ENCODE assay signal across 1 cellular context in the genomic region with DNA sequence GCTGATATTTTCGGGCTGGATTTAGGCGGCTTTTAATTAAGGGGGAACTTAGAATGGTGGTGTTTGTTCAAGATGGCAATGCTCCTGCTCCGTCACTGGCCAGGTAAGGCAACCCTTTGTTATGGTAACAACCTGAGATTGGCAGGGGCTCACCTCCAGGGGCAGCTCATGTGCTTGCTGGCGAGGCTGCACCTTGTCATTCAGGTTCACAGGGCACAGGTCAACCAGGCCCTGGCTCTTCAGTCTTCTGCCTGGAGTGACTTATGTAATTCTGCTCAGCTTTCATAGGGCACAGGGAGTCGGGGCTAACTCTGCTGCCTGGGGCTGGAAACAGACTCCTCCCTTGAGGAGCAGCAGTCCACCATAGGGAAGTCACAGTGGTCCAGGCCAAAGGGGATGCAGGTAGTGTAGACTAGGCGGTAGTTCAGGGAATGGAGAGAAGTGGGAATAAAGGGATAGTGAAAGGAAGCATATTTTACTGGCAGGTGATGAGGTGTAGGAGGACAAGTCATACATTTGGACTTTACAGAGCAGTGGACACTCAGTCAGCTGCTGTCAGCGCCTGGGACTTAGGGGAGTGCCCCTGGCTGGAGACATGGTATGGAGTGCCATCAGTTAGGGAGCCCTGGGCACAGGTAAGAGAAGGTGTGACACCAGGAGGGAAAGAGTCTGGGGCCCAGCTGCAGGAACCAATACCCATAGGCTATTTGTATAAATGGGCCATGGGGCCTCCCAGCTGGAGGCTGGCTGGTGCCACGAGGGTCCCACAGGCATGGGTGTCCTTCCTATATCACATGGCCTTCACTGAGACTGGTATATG.
TF ChIP-seq lines count a peak whose summit lies in the region.

No MANE protein-coding gene starts in this region.

TF ChIP-seq in WTC11, 78 proteins besides CTCF, POLR2A, EP300 and RAD21 (continued from another document):
- TF ChIP-seq, protein P1, sequence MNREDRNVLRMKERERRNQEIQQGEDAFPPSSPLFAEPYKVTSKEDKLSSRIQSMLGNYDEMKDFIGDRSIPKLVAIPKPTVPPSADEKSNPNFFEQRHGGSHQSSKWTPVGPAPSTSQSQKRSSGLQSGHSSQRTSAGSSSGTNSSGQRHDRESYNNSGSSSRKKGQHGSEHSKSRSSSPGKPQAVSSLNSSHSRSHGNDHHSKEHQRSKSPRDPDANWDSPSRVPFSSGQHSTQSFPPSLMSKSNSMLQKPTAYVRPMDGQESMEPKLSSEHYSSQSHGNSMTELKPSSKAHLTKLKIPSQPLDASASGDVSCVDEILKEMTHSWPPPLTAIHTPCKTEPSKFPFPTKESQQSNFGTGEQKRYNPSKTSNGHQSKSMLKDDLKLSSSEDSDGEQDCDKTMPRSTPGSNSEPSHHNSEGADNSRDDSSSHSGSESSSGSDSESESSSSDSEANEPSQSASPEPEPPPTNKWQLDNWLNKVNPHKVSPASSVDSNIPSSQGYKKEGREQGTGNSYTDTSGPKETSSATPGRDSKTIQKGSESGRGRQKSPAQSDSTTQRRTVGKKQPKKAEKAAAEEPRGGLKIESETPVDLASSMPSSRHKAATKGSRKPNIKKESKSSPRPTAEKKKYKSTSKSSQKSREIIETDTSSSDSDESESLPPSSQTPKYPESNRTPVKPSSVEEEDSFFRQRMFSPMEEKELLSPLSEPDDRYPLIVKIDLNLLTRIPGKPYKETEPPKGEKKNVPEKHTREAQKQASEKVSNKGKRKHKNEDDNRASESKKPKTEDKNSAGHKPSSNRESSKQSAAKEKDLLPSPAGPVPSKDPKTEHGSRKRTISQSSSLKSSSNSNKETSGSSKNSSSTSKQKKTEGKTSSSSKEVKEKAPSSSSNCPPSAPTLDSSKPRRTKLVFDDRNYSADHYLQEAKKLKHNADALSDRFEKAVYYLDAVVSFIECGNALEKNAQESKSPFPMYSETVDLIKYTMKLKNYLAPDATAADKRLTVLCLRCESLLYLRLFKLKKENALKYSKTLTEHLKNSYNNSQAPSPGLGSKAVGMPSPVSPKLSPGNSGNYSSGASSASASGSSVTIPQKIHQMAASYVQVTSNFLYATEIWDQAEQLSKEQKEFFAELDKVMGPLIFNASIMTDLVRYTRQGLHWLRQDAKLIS (CRISPR knock-in tag; IDR thresholded peaks at IDR 0.05; ENCODE audit: borderline replicate concordance): no peak
- TF ChIP-seq ZNF671 (CRISPR knock-in tag; IDR thresholded peaks at IDR 0.05) (no peak), EMX1 (CRISPR knock-in tag; IDR thresholded peaks at IDR 0.05) (no peak), JAZF1 (CRISPR knock-in tag; IDR thresholded peaks at IDR 0.05) (no peak), MXD4 (CRISPR knock-in tag; IDR thresholded peaks at IDR 0.05; ENCODE audit: borderline replicate concordance) (no peak), CREM (CRISPR knock-in tag; IDR thresholded peaks at IDR 0.05) (no peak)
- TF ChIP-seq, protein P2, sequence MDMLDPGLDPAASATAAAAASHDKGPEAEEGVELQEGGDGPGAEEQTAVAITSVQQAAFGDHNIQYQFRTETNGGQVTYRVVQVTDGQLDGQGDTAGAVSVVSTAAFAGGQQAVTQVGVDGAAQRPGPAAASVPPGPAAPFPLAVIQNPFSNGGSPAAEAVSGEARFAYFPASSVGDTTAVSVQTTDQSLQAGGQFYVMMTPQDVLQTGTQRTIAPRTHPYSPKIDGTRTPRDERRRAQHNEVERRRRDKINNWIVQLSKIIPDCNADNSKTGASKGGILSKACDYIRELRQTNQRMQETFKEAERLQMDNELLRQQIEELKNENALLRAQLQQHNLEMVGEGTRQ (CRISPR knock-in tag; IDR thresholded peaks at IDR 0.05): no peak
- TF ChIP-seq, protein P3, sequence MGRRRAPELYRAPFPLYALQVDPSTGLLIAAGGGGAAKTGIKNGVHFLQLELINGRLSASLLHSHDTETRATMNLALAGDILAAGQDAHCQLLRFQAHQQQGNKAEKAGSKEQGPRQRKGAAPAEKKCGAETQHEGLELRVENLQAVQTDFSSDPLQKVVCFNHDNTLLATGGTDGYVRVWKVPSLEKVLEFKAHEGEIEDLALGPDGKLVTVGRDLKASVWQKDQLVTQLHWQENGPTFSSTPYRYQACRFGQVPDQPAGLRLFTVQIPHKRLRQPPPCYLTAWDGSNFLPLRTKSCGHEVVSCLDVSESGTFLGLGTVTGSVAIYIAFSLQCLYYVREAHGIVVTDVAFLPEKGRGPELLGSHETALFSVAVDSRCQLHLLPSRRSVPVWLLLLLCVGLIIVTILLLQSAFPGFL (CRISPR knock-in tag; IDR thresholded peaks at IDR 0.05; ENCODE audit: borderline replicate concordance): no peak
- TF ChIP-seq, protein P4, sequence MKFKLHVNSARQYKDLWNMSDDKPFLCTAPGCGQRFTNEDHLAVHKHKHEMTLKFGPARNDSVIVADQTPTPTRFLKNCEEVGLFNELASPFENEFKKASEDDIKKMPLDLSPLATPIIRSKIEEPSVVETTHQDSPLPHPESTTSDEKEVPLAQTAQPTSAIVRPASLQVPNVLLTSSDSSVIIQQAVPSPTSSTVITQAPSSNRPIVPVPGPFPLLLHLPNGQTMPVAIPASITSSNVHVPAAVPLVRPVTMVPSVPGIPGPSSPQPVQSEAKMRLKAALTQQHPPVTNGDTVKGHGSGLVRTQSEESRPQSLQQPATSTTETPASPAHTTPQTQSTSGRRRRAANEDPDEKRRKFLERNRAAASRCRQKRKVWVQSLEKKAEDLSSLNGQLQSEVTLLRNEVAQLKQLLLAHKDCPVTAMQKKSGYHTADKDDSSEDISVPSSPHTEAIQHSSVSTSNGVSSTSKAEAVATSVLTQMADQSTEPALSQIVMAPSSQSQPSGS (CRISPR knock-in tag; IDR thresholded peaks at IDR 0.05; ENCODE audit: borderline replicate concordance, low read depth): no peak
- TF ChIP-seq, protein P5, sequence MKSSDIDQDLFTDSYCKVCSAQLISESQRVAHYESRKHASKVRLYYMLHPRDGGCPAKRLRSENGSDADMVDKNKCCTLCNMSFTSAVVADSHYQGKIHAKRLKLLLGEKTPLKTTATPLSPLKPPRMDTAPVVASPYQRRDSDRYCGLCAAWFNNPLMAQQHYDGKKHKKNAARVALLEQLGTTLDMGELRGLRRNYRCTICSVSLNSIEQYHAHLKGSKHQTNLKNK (CRISPR knock-in tag; IDR thresholded peaks at IDR 0.05): no peak
- TF ChIP-seq, protein P6, sequence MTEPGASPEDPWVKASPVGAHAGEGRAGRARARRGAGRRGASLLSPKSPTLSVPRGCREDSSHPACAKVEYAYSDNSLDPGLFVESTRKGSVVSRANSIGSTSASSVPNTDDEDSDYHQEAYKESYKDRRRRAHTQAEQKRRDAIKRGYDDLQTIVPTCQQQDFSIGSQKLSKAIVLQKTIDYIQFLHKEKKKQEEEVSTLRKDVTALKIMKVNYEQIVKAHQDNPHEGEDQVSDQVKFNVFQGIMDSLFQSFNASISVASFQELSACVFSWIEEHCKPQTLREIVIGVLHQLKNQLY (CRISPR knock-in tag; IDR thresholded peaks at IDR 0.05): no peak
- TF ChIP-seq, protein P7, sequence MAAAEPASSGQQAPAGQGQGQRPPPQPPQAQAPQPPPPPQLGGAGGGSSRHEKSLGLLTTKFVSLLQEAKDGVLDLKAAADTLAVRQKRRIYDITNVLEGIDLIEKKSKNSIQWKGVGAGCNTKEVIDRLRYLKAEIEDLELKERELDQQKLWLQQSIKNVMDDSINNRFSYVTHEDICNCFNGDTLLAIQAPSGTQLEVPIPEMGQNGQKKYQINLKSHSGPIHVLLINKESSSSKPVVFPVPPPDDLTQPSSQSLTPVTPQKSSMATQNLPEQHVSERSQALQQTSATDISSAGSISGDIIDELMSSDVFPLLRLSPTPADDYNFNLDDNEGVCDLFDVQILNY (CRISPR knock-in tag; IDR thresholded peaks at IDR 0.05): no peak
- TF ChIP-seq, protein P8, sequence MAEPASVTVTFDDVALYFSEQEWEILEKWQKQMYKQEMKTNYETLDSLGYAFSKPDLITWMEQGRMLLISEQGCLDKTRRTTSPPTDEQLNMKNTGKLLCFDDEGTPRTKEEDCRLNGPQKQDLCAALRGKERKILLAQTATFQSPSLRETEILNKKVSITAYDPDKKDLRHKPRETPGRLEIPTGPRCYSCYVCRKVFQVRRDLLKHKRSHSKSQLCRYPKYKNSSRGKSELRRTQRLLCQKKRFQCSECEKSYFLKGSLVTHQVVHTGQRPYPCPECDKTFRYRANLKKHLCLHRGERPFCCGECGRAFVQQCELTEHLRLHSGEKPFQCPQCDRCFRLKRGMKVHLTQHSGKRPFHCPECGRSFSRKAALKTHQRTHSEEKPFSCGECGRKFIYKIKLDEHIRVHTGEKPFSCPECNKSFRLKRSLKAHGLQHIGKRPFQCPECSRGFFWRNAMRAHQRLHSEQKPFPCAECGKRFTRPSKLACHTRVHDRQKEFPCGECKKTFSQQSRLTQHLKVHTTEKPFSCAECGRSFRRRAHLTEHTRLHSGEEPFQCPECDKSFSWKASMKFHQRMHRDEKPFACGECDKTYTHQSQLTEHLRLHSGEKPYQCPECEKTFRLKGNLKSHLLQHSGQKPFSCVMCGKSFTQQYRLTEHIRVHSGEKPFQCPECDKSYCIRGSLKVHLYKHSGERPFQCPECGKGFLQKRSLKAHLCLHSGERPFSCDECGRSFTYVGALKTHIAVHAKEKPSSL (CRISPR knock-in tag; conservative IDR thresholded peaks at IDR 0.05): no peak
- TF ChIP-seq, protein P9, sequence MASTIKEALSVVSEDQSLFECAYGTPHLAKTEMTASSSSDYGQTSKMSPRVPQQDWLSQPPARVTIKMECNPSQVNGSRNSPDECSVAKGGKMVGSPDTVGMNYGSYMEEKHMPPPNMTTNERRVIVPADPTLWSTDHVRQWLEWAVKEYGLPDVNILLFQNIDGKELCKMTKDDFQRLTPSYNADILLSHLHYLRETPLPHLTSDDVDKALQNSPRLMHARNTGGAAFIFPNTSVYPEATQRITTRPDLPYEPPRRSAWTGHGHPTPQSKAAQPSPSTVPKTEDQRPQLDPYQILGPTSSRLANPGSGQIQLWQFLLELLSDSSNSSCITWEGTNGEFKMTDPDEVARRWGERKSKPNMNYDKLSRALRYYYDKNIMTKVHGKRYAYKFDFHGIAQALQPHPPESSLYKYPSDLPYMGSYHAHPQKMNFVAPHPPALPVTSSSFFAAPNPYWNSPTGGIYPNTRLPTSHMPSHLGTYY (CRISPR knock-in tag; IDR thresholded peaks at IDR 0.05): no peak
